In the genomic region with DNA sequence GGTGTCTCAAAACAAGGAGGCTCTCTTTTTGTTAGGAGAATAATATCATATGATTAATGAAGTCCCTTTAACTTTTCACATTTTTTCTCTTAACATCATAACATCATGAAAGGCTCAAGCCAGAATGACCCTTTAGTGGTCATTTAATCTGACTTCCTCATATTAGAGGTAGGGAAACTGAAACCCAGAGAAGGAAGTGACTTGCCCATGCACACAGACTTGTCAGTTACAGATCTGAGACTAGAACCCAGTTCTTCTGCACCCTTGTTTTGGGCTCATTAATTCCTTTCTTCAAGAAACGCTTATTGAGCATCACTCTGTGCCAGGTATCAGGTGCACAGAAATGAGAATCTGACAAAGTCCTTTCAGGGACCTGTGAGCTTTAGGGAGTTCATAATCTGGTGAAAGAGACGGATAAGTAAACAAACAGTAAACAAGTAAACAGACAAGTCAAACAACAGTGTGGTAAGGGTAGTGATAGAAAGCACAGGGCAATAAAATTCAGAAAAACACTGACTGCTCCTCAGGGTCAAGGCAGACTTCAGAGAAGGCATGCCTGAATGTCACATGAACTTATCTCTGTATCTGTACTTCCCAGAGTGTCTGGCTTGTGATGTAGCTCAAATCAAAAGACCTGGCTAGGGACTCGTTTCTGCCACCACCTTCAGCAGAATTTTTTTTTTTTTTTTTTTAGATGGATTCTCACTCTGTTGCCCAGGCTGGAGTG, we compare ENCODE assay signal across 16 cellular contexts. TPM values are rescaled to one million over a fixed set of nuclear protein-coding genes. Genes with fewer than 3 reads are reported as not detected.
DNase-seq lines count a peak whose midpoint lies in the region; ATAC-seq, FAIRE-seq and TF ChIP-seq lines count a peak whose summit lies in the region.
"Had no signal": no experiment of that assay in that cellular context is flagged by ENCODE, and none has a peak within 500 bp of the region (broad histone marks: within the 10 kb centered on the region; RNA-seq: fewer than 3 reads in every experiment).

No MANE protein-coding gene starts in this region.

- H3K4me2 ChIP-seq in DOHH2 (ENCODE audit: low read length): peak overlapping the region; percentile 33

- DNase-seq in OCI-M1 (lab: John Stamatoyannopoulos, UW) (peak; percentile 69), kidney (no peak), progenitor cell of endocrine pancreas (ENCODE audit: low spot score, unreplicated experiment) (no peak), UCSD-AML1 (lab: John Stamatoyannopoulos, UW; ENCODE audit: unreplicated experiment) (no peak)
- DNase-seq: activated naive CD4-positive, alpha-beta T cell treated with anti-CD3 and anti-CD28 coated beads, Interleukin-2, amount 50 U/mL, for 16 hours; C1 segment of cervical spinal cord; mammary epithelial cell; NCI-H1436; stimulated activated CD4-positive, alpha-beta T cell treated with anti-CD3 and anti-CD28 coated beads, Interleukin-15, amount 100 ng/mL, for 24 hours; T-helper 1 cell; tibial artery had no signal

- H3K9ac ChIP-seq in kidney (ENCODE audit: low read length in 2 of 2): no peak overlapping the region

- ATAC-seq in GM19397 (IDR thresholded peaks at IDR 0.05; ENCODE audit: unreplicated experiment): peak; percentile 81
- peak; percentile 93 for ATAC-seq in HG03066 (IDR thresholded peaks at IDR 0.05; ENCODE audit: low read depth, unreplicated experiment)
- ATAC-seq in GM18873 (IDR thresholded peaks at IDR 0.05; ENCODE audit: low FRiP score, unreplicated experiment): no peak

- intact Hi-C loops in kidney (cut with DNase I): no loop called here

- no peak for FAIRE-seq in kidney (lab: Jason Lieb, UNC)
- FAIRE-seq: endothelial cell of umbilical vein had no signal

- H3K36me3 ChIP-seq in DOHH2 (ENCODE audit: control insufficient read depth, low read length) (no peaks in the 10 kb centered on the region), kidney (ENCODE audit: control insufficient read depth in 1 of 2, insufficient read depth in 2 of 2, low read length in 2 of 2) (no peaks in the 10 kb centered on the region)
- H3K36me3 ChIP-seq: tibial artery had no signal

- no peak overlapping the region for H3K27ac Mint-ChIP-seq in progenitor cell of endocrine pancreas

- no peaks in the 10 kb centered on the region for H3K36me3 Mint-ChIP-seq in progenitor cell of endocrine pancreas (ENCODE audit: insufficient read depth)

- TF ChIP-seq CTCF in DOHH2 (IDR thresholded peaks at IDR 0.05; ENCODE audit: low read depth, low read length, poor library complexity, severe bottlenecking): no peak
- TF ChIP-seq CTCF in kidney (IDR thresholded peaks at IDR 0.05; ENCODE audit: borderline replicate concordance, extremely low read depth, insufficient read depth): no peak
- TF ChIP-seq CTCF in progenitor cell of endocrine pancreas (IDR thresholded peaks at IDR 0.05; ENCODE audit: unreplicated experiment): no peak

- H3K4me3 Mint-ChIP-seq in progenitor cell of endocrine pancreas (ENCODE audit: low read depth): no peak overlapping the region

- 0 out of 2 replicates have a peak, but pooled peaks cover 5% of the 10 kb centered on the region for H3F3A ChIP-seq in DOHH2 (ENCODE audit: control insufficient read depth, insufficient read depth)

- H3K79me2 ChIP-seq in DOHH2 (ENCODE audit: control insufficient read depth, low read length): no peaks in the 10 kb centered on the region

- no peaks in the 10 kb centered on the region for H3K9me2 ChIP-seq in DOHH2 (replicated peaks; ENCODE audit: control insufficient read depth, low read length)

- H3K27ac ChIP-seq in DOHH2 (ENCODE audit: low read depth, low read length): no peak overlapping the region
- no peak overlapping the region for H3K27ac ChIP-seq in kidney (ENCODE audit: low read depth in 2 of 2, low read length in 2 of 2)
- H3K27ac ChIP-seq: tibial artery had no signal

- H3K9me3 ChIP-seq in DOHH2 (ENCODE audit: control insufficient read depth, insufficient read depth, low read length) (no peaks in the 10 kb centered on the region), kidney (ENCODE audit: control insufficient read depth in 1 of 2, low read length in 2 of 2) (no peaks in the 10 kb centered on the region)
- H3K9me3 ChIP-seq: tibial artery had no signal

- no peaks in the 10 kb centered on the region for H3K27me3 ChIP-seq in DOHH2 (ENCODE audit: control insufficient read depth, low read length)
- H3K27me3 ChIP-seq: tibial artery had no signal

- no peaks in the 10 kb centered on the region for H3K27me3 Mint-ChIP-seq in progenitor cell of endocrine pancreas

- H3K9me3 Mint-ChIP-seq in progenitor cell of endocrine pancreas (ENCODE audit: low read depth): no peaks in the 10 kb centered on the region

- no peak overlapping the region for H3K4me3 ChIP-seq in DOHH2 (ENCODE audit: low read length)
- no peak overlapping the region for H3K4me3 ChIP-seq in kidney (ENCODE audit: low read length in 2 of 2)
- H3K4me3 ChIP-seq: tibial artery had no signal

- H3K4me1 ChIP-seq in DOHH2 (ENCODE audit: control insufficient read depth, low read length) (peaks cover 33% of the 10 kb centered on the region), kidney (ENCODE audit: control insufficient read depth in 1 of 2, insufficient read depth in 1 of 2, low read depth in 1 of 2, low read length in 2 of 2) (no peaks in the 10 kb centered on the region)

- peaks cover 6% of the 10 kb centered on the region for H3K4me1 Mint-ChIP-seq in progenitor cell of endocrine pancreas (ENCODE audit: low read depth)

- no peaks in the 10 kb centered on the region for H4K20me1 ChIP-seq in DOHH2 (ENCODE audit: control insufficient read depth, insufficient read depth, low read depth, low read length)

RNA-seq across cellular contexts. Expression of gene OSBPL9, which starts 38.3 kb away (rescaled TPM):
- total RNA-seq in kidney: 76.6 TPM
- 73.2 TPM for polyA plus RNA-seq in kidney (ENCODE audit: insufficient read depth, low read depth, low replicate concordance)
- total RNA-seq in progenitor cell of endocrine pancreas: 133 and 138 TPM in 2 replicates

RNA-seq across cellular contexts. Expression of gene EPS15, which starts 59.5 kb away (rescaled TPM):
- total RNA-seq in kidney: 91.3 TPM
- 17.5 TPM for polyA plus RNA-seq in kidney (ENCODE audit: insufficient read depth, low read depth, low replicate concordance)
- 62.7 and 63.8 TPM in 2 replicates for total RNA-seq in progenitor cell of endocrine pancreas
